In genomic region chr1:11158291-11158690, GRCh38 we compare ENCODE assay signal across 15 cellular contexts. TPM values are rescaled to one million over a fixed set of nuclear protein-coding genes. Genes with fewer than 3 reads are reported as not detected.
A peak's percentile ranks its signal among the peaks of the same experiment; 100 is the strongest.
DNase-seq lines count a peak whose midpoint lies in the region; ATAC-seq, FAIRE-seq and TF ChIP-seq lines count a peak whose summit lies in the region.
"Had no signal": no experiment of that assay in that cellular context is flagged by ENCODE, and none has a peak within 500 bp of the region (broad histone marks: within the 10 kb centered on the region; RNA-seq: fewer than 3 reads in every experiment).

No MANE protein-coding gene starts in this region.

- intact Hi-C loops in activated CD8-positive, alpha-beta T cell treated with anti-CD3 and anti-CD28 coated beads for 36 hours (cut with micrococcal nuclease): no loop called here
- intact Hi-C loops in esophagus muscularis mucosa (cut with DNase I): no loop called here

- H3K27me3 ChIP-seq in keratinocyte (ENCODE audit: control insufficient read depth, extremely low read depth, insufficient read depth, low read length): no peaks in the 10 kb centered on the region
- no peaks in the 10 kb centered on the region for H3K27me3 ChIP-seq in thoracic aorta (replicated peaks; ENCODE audit: insufficient read depth)
- no peaks in the 10 kb centered on the region for H3K27me3 ChIP-seq in esophagus muscularis mucosa
- H3K27me3 ChIP-seq in GM23338 (ENCODE audit: insufficient read depth): no peaks in the 10 kb centered on the region
- H3K27me3 ChIP-seq: adrenal gland had no signal

- 81% methylated on average over 3 of the region's 3 CpGs for WGBS in esophagus muscularis mucosa

- no peak for TF ChIP-seq EP300 in esophagus muscularis mucosa (IDR thresholded peaks at IDR 0.05)

- H3K27ac ChIP-seq in keratinocyte (ENCODE audit: control insufficient read depth, insufficient read depth, low read length) (peak overlapping the region; percentile 91), thoracic aorta (peak overlapping the region; percentile 71 to 84), esophagus muscularis mucosa (replicated peaks in 1 of 4) (peak overlapping the region in 2 of 4 donors; percentile 25 to 30), GM23338 (ENCODE audit: low read depth) (no peak overlapping the region)

- no peaks in the 10 kb centered on the region for H3K9me3 Mint-ChIP-seq in activated CD8-positive, alpha-beta T cell treated with anti-CD3 and anti-CD28 coated beads for 36 hours
- H3K9me3 Mint-ChIP-seq in activated CD8-positive, alpha-beta T cell treated with anti-CD3 and anti-CD28 coated beads, Interleukin-2, amount 10 ng/mL, durations not matched to agents 7 days and 5 days (ENCODE audit: insufficient read depth): no peaks in the 10 kb centered on the region
- no peaks in the 10 kb centered on the region for H3K9me3 Mint-ChIP-seq in GM23338
- H3K9me3 Mint-ChIP-seq: immature natural killer cell, type B pancreatic cell had no signal

- H3K27ac Mint-ChIP-seq in activated CD8-positive, alpha-beta T cell treated with anti-CD3 and anti-CD28 coated beads for 36 hours: peak overlapping the region; percentile 27
- H3K27ac Mint-ChIP-seq in activated CD8-positive, alpha-beta T cell treated with anti-CD3 and anti-CD28 coated beads, Interleukin-2, amount 10 ng/mL, durations not matched to agents 7 days and 5 days: no peak overlapping the region
- no peak overlapping the region for H3K27ac Mint-ChIP-seq in GM23338
- H3K27ac Mint-ChIP-seq: type B pancreatic cell had no signal

- CTCF ChIA-PET in activated CD8-positive, alpha-beta T cell treated with anti-CD3 and anti-CD28 coated beads for 36 hours (lab: Charles Lee): interaction anchor here (1.5 kb wide), 1 partner anchor 121 kb away, joined by 7 read pairs; no protein-coding TSS in a partner anchor
- CTCF ChIA-PET in activated CD8-positive, alpha-beta T cell treated with anti-CD3 and anti-CD28 coated beads, Interleukin-2, amount 10 ng/mL, durations not matched to agents 7 days and 5 days (lab: Charles Lee): no interaction called here

- no peaks in the 10 kb centered on the region for H3K9me3 ChIP-seq in keratinocyte (ENCODE audit: control insufficient read depth, low read depth, low read length)
- H3K9me3 ChIP-seq in thoracic aorta: no peaks in the 10 kb centered on the region
- no peaks in the 10 kb centered on the region for H3K9me3 ChIP-seq in esophagus muscularis mucosa
- H3K9me3 ChIP-seq: adrenal gland had no signal

- peaks cover 3% of the 10 kb centered on the region for H3K9me1 ChIP-seq in keratinocyte (ENCODE audit: control insufficient read depth, extremely low read depth, insufficient read depth, low read length)

- peaks cover 18% of the 10 kb centered on the region for H3K4me1 Mint-ChIP-seq in activated CD8-positive, alpha-beta T cell treated with anti-CD3 and anti-CD28 coated beads for 36 hours (ENCODE audit: low read depth)
- H3K4me1 Mint-ChIP-seq in activated CD8-positive, alpha-beta T cell treated with anti-CD3 and anti-CD28 coated beads, Interleukin-2, amount 10 ng/mL, durations not matched to agents 7 days and 5 days (ENCODE audit: low read depth): peaks cover 7% of the 10 kb centered on the region
- no peaks in the 10 kb centered on the region for H3K4me1 Mint-ChIP-seq in GM23338

- H3K9ac ChIP-seq in keratinocyte (ENCODE audit: control insufficient read depth, extremely low read depth, insufficient read depth, low read length): peak overlapping the region; percentile 61

- dilution Hi-C loops in keratinocyte (cut with MboI; ENCODE audit: extremely low pct_ligation_motif_present, low sequenced_read_pairs): no loop called here

- no peak for FAIRE-seq in keratinocyte (lab: Jason Lieb, UNC)

- TF ChIP-seq CTCF in activated CD8-positive, alpha-beta T cell treated with anti-CD3 and anti-CD28 coated beads for 36 hours (IDR thresholded peaks at IDR 0.05): no peak
- TF ChIP-seq CTCF in astrocyte of the cerebellum (IDR thresholded peaks at IDR 0.05; ENCODE audit: low read depth, low read length, missing control alignments): peak; percentile 10
- peak in 2 of 3 experiments; percentile 9 to 30 for TF ChIP-seq CTCF in keratinocyte (optimal IDR thresholded peaks at IDR 0.05 in 1 of 3, IDR thresholded peaks at IDR 0.05 in 1 of 3, conservative IDR thresholded peaks at IDR 0.05 in 1 of 3; ENCODE audit: extremely low read depth in 1 of 3, insufficient read depth in 2 of 3, low read length in 3 of 3)
- no peak for TF ChIP-seq CTCF in thoracic aorta (IDR thresholded peaks at IDR 0.05)
- no peak for TF ChIP-seq CTCF in esophagus muscularis mucosa (IDR thresholded peaks at IDR 0.05)
- TF ChIP-seq CTCF in GM23338 (conservative IDR thresholded peaks at IDR 0.05; ENCODE audit: low read depth in 2 of 2): no peak

- no peak for DNase-seq in activated CD8-positive, alpha-beta T cell treated with anti-CD3 and anti-CD28 coated beads for 36 hours
- no peak for DNase-seq in activated CD8-positive, alpha-beta T cell treated with anti-CD3 and anti-CD28 coated beads, Interleukin-2, amount 10 ng/mL, durations not matched to agents 7 days and 5 days
- DNase-seq in astrocyte of the cerebellum (ENCODE audit: low read depth): no peak
- no peak for DNase-seq in keratinocyte (ENCODE audit: low read depth, low spot score)
- no peak for DNase-seq in thoracic aorta (ENCODE audit: low spot score)
- no peak for DNase-seq in A172 (ENCODE audit: low spot score)
- no peak for DNase-seq in esophagus muscularis mucosa (ENCODE audit: extremely low spot score)
- DNase-seq in GM23338 (ENCODE audit: low spot score): no peak
- DNase-seq: activated CD4-positive, alpha-beta T cell treated with anti-CD3 and anti-CD28 coated beads for 4 hours; immature natural killer cell; Kasumi-1 had no signal

- H4K20me1 ChIP-seq in keratinocyte (ENCODE audit: control insufficient read depth, extremely low read depth, insufficient read depth, low read length): no peaks in the 10 kb centered on the region
- H4K20me1 ChIP-seq in GM23338 (replicated peaks; ENCODE audit: insufficient read depth): no peaks in the 10 kb centered on the region; the same call in 1 of the 2 replicates

- no peaks in the 10 kb centered on the region for H3K27me3 Mint-ChIP-seq in activated CD8-positive, alpha-beta T cell treated with anti-CD3 and anti-CD28 coated beads for 36 hours
- H3K27me3 Mint-ChIP-seq in activated CD8-positive, alpha-beta T cell treated with anti-CD3 and anti-CD28 coated beads, Interleukin-2, amount 10 ng/mL, durations not matched to agents 7 days and 5 days (ENCODE audit: low read depth): no peaks in the 10 kb centered on the region
- peaks cover 5% of the 10 kb centered on the region for H3K27me3 Mint-ChIP-seq in GM23338 (ENCODE audit: insufficient read depth, low read depth, poor library complexity)
- H3K27me3 Mint-ChIP-seq: type B pancreatic cell had no signal

- peaks cover 17% of the 10 kb centered on the region for H3K36me3 Mint-ChIP-seq in activated CD8-positive, alpha-beta T cell treated with anti-CD3 and anti-CD28 coated beads for 36 hours (ENCODE audit: low read depth)
- peaks cover 35% of the 10 kb centered on the region for H3K36me3 Mint-ChIP-seq in activated CD8-positive, alpha-beta T cell treated with anti-CD3 and anti-CD28 coated beads, Interleukin-2, amount 10 ng/mL, durations not matched to agents 7 days and 5 days (ENCODE audit: low read depth)
- peaks cover 36% of the 10 kb centered on the region for H3K36me3 Mint-ChIP-seq in GM23338 (ENCODE audit: low read depth)

- in situ Hi-C loops in astrocyte of the cerebellum (cut with HindIII; ENCODE audit: low sequenced_read_pairs): no loop called here

- peaks cover 3 to 13% of the 10 kb centered on the region in 2 experiments for H3K36me3 ChIP-seq in keratinocyte (ENCODE audit: control insufficient read depth in 2 of 2, extremely low read depth in 1 of 2, insufficient read depth in 2 of 2, low read length in 2 of 2)
- peaks cover 5% of the 10 kb centered on the region for H3K36me3 ChIP-seq in thoracic aorta
- H3K36me3 ChIP-seq in esophagus muscularis mucosa: peaks cover 0 to 53% (median 34%) of the 10 kb centered on the region in 4 donors
- H3K36me3 ChIP-seq in GM23338 (ENCODE audit: insufficient read depth): peaks cover 19% of the 10 kb centered on the region

- H3K79me2 ChIP-seq in keratinocyte (ENCODE audit: control insufficient read depth, insufficient read depth, low read length): no peaks in the 10 kb centered on the region
- no peaks in the 10 kb centered on the region for H3K79me2 ChIP-seq in GM23338 (replicated peaks; ENCODE audit: insufficient read depth)

- H3K4me2 ChIP-seq in keratinocyte (ENCODE audit: control insufficient read depth, extremely low read depth, insufficient read depth, low read depth, low read length) (peak overlapping the region; percentile 54), GM23338 (no peak overlapping the region)

- TF ChIP-seq POLR2A in esophagus muscularis mucosa (IDR thresholded peaks at IDR 0.05; ENCODE audit: low read depth): no peak

- no peaks in the 10 kb centered on the region for H3K9me2 ChIP-seq in GM23338 (ENCODE audit: insufficient read depth)

- H2AFZ ChIP-seq in keratinocyte (ENCODE audit: control insufficient read depth, low read length) (no peak overlapping the region), GM23338 (no peak overlapping the region)

- ATAC-seq in activated CD8-positive, alpha-beta T cell treated with anti-CD3 and anti-CD28 coated beads for 36 hours: no peak
- no peak for ATAC-seq in activated CD8-positive, alpha-beta T cell treated with anti-CD3 and anti-CD28 coated beads, Interleukin-2, amount 10 ng/mL, durations not matched to agents 7 days and 5 days
- ATAC-seq in thoracic aorta (ENCODE audit: insufficient number of reproducible peaks, low FRiP score, low read depth): no peak
- no peak for ATAC-seq in GM23338

- H3K4me3 ChIP-seq in astrocyte of the cerebellum (ENCODE audit: low read depth, low read length): no peak overlapping the region
- H3K4me3 ChIP-seq in keratinocyte (ENCODE audit: control insufficient read depth in 2 of 3, extremely low read depth in 1 of 3, insufficient read depth in 2 of 3, low read depth in 1 of 3, low read length in 3 of 3): no peak overlapping the region
- no peak overlapping the region for H3K4me3 ChIP-seq in thoracic aorta
- no peak overlapping the region for H3K4me3 ChIP-seq in esophagus muscularis mucosa
- H3K4me3 ChIP-seq in GM23338: no peak overlapping the region
- H3K4me3 ChIP-seq: adrenal gland had no signal

- POLR2A ChIA-PET in activated CD8-positive, alpha-beta T cell treated with anti-CD3 and anti-CD28 coated beads for 36 hours (lab: Charles Lee): no interaction called here
- POLR2A ChIA-PET in activated CD8-positive, alpha-beta T cell treated with anti-CD3 and anti-CD28 coated beads, Interleukin-2, amount 10 ng/mL, durations not matched to agents 7 days and 5 days (lab: Charles Lee): no interaction called here

- no peaks in the 10 kb centered on the region for H3F3A ChIP-seq in GM23338 (replicated peaks; ENCODE audit: low read depth)

- H3K4me3 Mint-ChIP-seq in activated CD8-positive, alpha-beta T cell treated with anti-CD3 and anti-CD28 coated beads for 36 hours: no peak overlapping the region
- H3K4me3 Mint-ChIP-seq in activated CD8-positive, alpha-beta T cell treated with anti-CD3 and anti-CD28 coated beads, Interleukin-2, amount 10 ng/mL, durations not matched to agents 7 days and 5 days: no peak overlapping the region
- no peak overlapping the region for H3K4me3 Mint-ChIP-seq in GM23338
- H3K4me3 Mint-ChIP-seq: immature natural killer cell, type B pancreatic cell had no signal

- peaks cover 21% of the 10 kb centered on the region for H3K4me1 ChIP-seq in keratinocyte (ENCODE audit: control insufficient read depth, extremely low read depth, insufficient read depth, low read length)
- H3K4me1 ChIP-seq in thoracic aorta (ENCODE audit: control insufficient read depth in 1 of 2, low read depth in 2 of 2): peaks cover 15 to 36% of the 10 kb centered on the region in 2 donors
- peaks cover 18 to 21% (median 20%) of the 10 kb centered on the region in 4 donors for H3K4me1 ChIP-seq in esophagus muscularis mucosa
- H3K4me1 ChIP-seq in GM23338 (ENCODE audit: insufficient read depth): no peaks in the 10 kb centered on the region

RNA-seq across cellular contexts. Expression of gene ANGPTL7, which starts 30.9 kb away (rescaled TPM):
- not detected for total RNA-seq in activated CD8-positive, alpha-beta T cell treated with anti-CD3 and anti-CD28 coated beads for 36 hours
- not detected for total RNA-seq in activated CD8-positive, alpha-beta T cell treated with anti-CD3 and anti-CD28 coated beads, Interleukin-2, amount 10 ng/mL, durations not matched to agents 7 days and 5 days
- polyA plus RNA-seq in keratinocyte (not detected in 3 replicates), GM23338 (2016; fragmentation: Nextera tagmentation; extraction: Ambion mirVana) (0.13 TPM in 1 of 2 replicates, not detected in the other)
- not detected for polyA plus RNA-seq in keratinocyte (2011; ENCODE audit: low read depth)
- polyA plus RNA-seq in keratinocyte (2011; cell fraction: cytosol; rRNA removed): not detected in 2 replicates
- not detected in 2 replicates for polyA plus RNA-seq in keratinocyte (2011; cell fraction: nucleus; rRNA removed)
- 0.08 TPM in 1 of 2 replicates, not detected in the other for polyA plus RNA-seq in keratinocyte (2012; ENCODE audit: low replicate concordance)
- polyA minus RNA-seq in keratinocyte: not detected in 3 replicates
- polyA minus RNA-seq in keratinocyte (2011; cell fraction: cytosol; rRNA and poly(A)+ RNA removed): not detected
- polyA minus RNA-seq in keratinocyte (2011; cell fraction: nucleus; rRNA and poly(A)+ RNA removed): not detected in 2 replicates
- total RNA-seq in thoracic aorta (10 to 100 TPM; 19.4 to 37.0 TPM), esophagus muscularis mucosa (10 to 100 TPM in 1 of 4 donors, 1 to 10 TPM in 3; 4.2 to 16.9 (median 6.9) TPM)
- 17.9 and 21.8 TPM in 2 replicates for total RNA-seq in A172 (2014; rRNA removed; shearing (Covaris generic))
- total RNA-seq in GM23338 (2014; rRNA removed; shearing (Covaris generic)): not detected in 2 replicates
- total RNA-seq: H4, SK-MEL-5 had no signal
- polyA plus RNA-seq: immature natural killer cell had no signal

RNA-seq across cellular contexts. Expression of gene EXOSC10, which starts 58.6 kb away (rescaled TPM):
- 10 to 100 TPM; 66.6 to 69.8 TPM for total RNA-seq in activated CD8-positive, alpha-beta T cell treated with anti-CD3 and anti-CD28 coated beads for 36 hours
- total RNA-seq in activated CD8-positive, alpha-beta T cell treated with anti-CD3 and anti-CD28 coated beads, Interleukin-2, amount 10 ng/mL, durations not matched to agents 7 days and 5 days: 10 to 100 TPM; 86.1 to 89.8 TPM
- polyA plus RNA-seq in keratinocyte (44.9 to 86.5 TPM (median 61.2 TPM) in 3 replicates), GM23338 (2016; fragmentation: Nextera tagmentation; extraction: Ambion mirVana) (39.3 and 55.5 TPM in 2 replicates)
- polyA plus RNA-seq in keratinocyte (2011; ENCODE audit: low read depth): 235 TPM
- polyA plus RNA-seq in keratinocyte (2011; cell fraction: cytosol; rRNA removed): 47.4 and 64.6 TPM in 2 replicates
- polyA plus RNA-seq in keratinocyte (2011; cell fraction: nucleus; rRNA removed): 128 and 141 TPM in 2 replicates
- 29.3 and 48.3 TPM in 2 replicates for polyA plus RNA-seq in keratinocyte (2012; ENCODE audit: low replicate concordance)
- 48.0 to 79.4 TPM (median 48.8 TPM) in 3 replicates for polyA minus RNA-seq in keratinocyte
- 29.0 TPM for polyA minus RNA-seq in keratinocyte (2011; cell fraction: cytosol; rRNA and poly(A)+ RNA removed)
- polyA minus RNA-seq in keratinocyte (2011; cell fraction: nucleus; rRNA and poly(A)+ RNA removed): 45.2 and 74.5 TPM in 2 replicates
- total RNA-seq in thoracic aorta (10 to 100 TPM; 78.5 to 78.9 TPM), esophagus muscularis mucosa (10 to 100 TPM; 33.2 to 49.4 (median 36.3) TPM)
- 55.0 and 65.1 TPM in 2 replicates for total RNA-seq in A172 (2014; rRNA removed; shearing (Covaris generic))
- 59.5 and 72.9 TPM in 2 replicates for total RNA-seq in GM23338 (2014; rRNA removed; shearing (Covaris generic))

Comparison
In these comparisons a context has a peak if more than half of its experiments do, and no peak if none do; other contexts are left out.
1. CTCF ChIP-seq: peak in astrocyte of the cerebellum (single experiment) and keratinocyte (2 of 3); none in activated CD8-positive, alpha-beta T cell treated with anti-CD3 and anti-CD28 coated beads for 36 hours (single experiment), thoracic aorta (single experiment), esophagus muscularis mucosa (0 of 3) and GM23338 (0 of 2).